ENCODE assay signal across 11 cellular contexts in genomic region chr4:181952478-181952877, GRCh38.
DNase-seq lines count a peak whose midpoint lies in the region; ATAC-seq and TF ChIP-seq lines count a peak whose summit lies in the region.
"Had no signal": no experiment of that assay in that cellular context is flagged by ENCODE, and none has a peak within 500 bp of the region (broad histone marks: within the 10 kb centered on the region; RNA-seq: fewer than 3 reads in every experiment).

No MANE protein-coding gene starts in this region.

- no peaks in the 10 kb centered on the region for H3K4me1 ChIP-seq in mucosa of descending colon (ENCODE audit: low read depth)
- H3K4me1 ChIP-seq in lower lobe of right lung: no peaks in the 10 kb centered on the region

- H3K36me3 ChIP-seq in mucosa of descending colon (ENCODE audit: low read depth) (no peaks in the 10 kb centered on the region), lower lobe of right lung (no peaks in the 10 kb centered on the region)

- ATAC-seq in mucosa of descending colon (peak; percentile 94), lower lobe of right lung (no peak), GM18907 (IDR thresholded peaks at IDR 0.05; ENCODE audit: unreplicated experiment) (no peak)
- ATAC-seq in stimulated activated effector memory CD8-positive, alpha-beta T cell treated with anti-CD3 and anti-CD28 coated beads, Interleukin-12 subunit alpha, Interleukin-12 subunit beta, amount 100 ng/mL, for 72 hours: no peak

- no peaks in the 10 kb centered on the region for H3K27me3 ChIP-seq in lower lobe of right lung (ENCODE audit: low read depth)

- H3K27ac ChIP-seq in lower lobe of right lung: no peak overlapping the region

- DNase-seq in AG20443 (ENCODE audit: low spot score) (peak; percentile 64), LoVo (ENCODE audit: low spot score) (peak; percentile 25), choroid plexus epithelial cell (ENCODE audit: low read depth) (peak; percentile 95), mucosa of descending colon (peak in 2 of 3 donors; percentile 23 to 31), lower lobe of right lung (no peak), NCI-H2227 (lab: John Stamatoyannopoulos, UW; ENCODE audit: unreplicated experiment) (no peak)
- DNase-seq in stimulated activated effector memory CD8-positive, alpha-beta T cell treated with anti-CD3 and anti-CD28 coated beads, Interleukin-12 subunit alpha, Interleukin-12 subunit beta, amount 100 ng/mL, for 72 hours (ENCODE audit: low spot score in 2 of 2): no peak
- DNase-seq: anterior cingulate cortex, kidney, NCI-H446 had no signal

- no peak overlapping the region for H3K27ac Mint-ChIP-seq in stimulated activated effector memory CD8-positive, alpha-beta T cell treated with anti-CD3 and anti-CD28 coated beads, Interleukin-12 subunit alpha, Interleukin-12 subunit beta, amount 100 ng/mL, for 72 hours

- no peak overlapping the region for H3K4me3 Mint-ChIP-seq in stimulated activated effector memory CD8-positive, alpha-beta T cell treated with anti-CD3 and anti-CD28 coated beads, Interleukin-12 subunit alpha, Interleukin-12 subunit beta, amount 100 ng/mL, for 72 hours

- H3K4me1 Mint-ChIP-seq in stimulated activated effector memory CD8-positive, alpha-beta T cell treated with anti-CD3 and anti-CD28 coated beads, Interleukin-12 subunit alpha, Interleukin-12 subunit beta, amount 100 ng/mL, for 72 hours: no peaks in the 10 kb centered on the region

- H3K9me3 ChIP-seq in mucosa of descending colon (no peaks in the 10 kb centered on the region), lower lobe of right lung (no peaks in the 10 kb centered on the region)

- H3K4me3 ChIP-seq in choroid plexus epithelial cell (ENCODE audit: low read depth, low read length) (no peak overlapping the region), mucosa of descending colon (no peak overlapping the region), lower lobe of right lung (no peak overlapping the region)

- H3K9me3 Mint-ChIP-seq in stimulated activated effector memory CD8-positive, alpha-beta T cell treated with anti-CD3 and anti-CD28 coated beads, Interleukin-12 subunit alpha, Interleukin-12 subunit beta, amount 100 ng/mL, for 72 hours: no peaks in the 10 kb centered on the region

- no peaks in the 10 kb centered on the region for H3K36me3 Mint-ChIP-seq in stimulated activated effector memory CD8-positive, alpha-beta T cell treated with anti-CD3 and anti-CD28 coated beads, Interleukin-12 subunit alpha, Interleukin-12 subunit beta, amount 100 ng/mL, for 72 hours

- TF ChIP-seq CTCF in choroid plexus epithelial cell (conservative IDR thresholded peaks at IDR 0.05; ENCODE audit: low read depth, low read length) (no peak), mucosa of descending colon (IDR thresholded peaks at IDR 0.05) (no peak), lower lobe of right lung (IDR thresholded peaks at IDR 0.05) (no peak)

- intact Hi-C loops in mucosa of descending colon (cut with DNase I, micrococcal nuclease): no loop called here
- intact Hi-C loops in lower lobe of right lung (cut with DNase I): no loop called here

Comparison
In these comparisons a context has a peak if more than half of its experiments do, and no peak if none do; other contexts are left out.
1. DNase-seq: peak in AG20443 (single experiment), LoVo (single experiment), choroid plexus epithelial cell (single experiment) and mucosa of descending colon (2 of 3); none in lower lobe of right lung (single experiment), stimulated activated effector memory CD8-positive, alpha-beta T cell treated with anti-CD3 and anti-CD28 coated beads, Interleukin-12 subunit alpha, Interleukin-12 subunit beta, amount 100 ng/mL, for 72 hours (0 of 2) and NCI-H2227 (single experiment).